8 cellular contexts compared by ENCODE assay signal in the genomic region with DNA sequence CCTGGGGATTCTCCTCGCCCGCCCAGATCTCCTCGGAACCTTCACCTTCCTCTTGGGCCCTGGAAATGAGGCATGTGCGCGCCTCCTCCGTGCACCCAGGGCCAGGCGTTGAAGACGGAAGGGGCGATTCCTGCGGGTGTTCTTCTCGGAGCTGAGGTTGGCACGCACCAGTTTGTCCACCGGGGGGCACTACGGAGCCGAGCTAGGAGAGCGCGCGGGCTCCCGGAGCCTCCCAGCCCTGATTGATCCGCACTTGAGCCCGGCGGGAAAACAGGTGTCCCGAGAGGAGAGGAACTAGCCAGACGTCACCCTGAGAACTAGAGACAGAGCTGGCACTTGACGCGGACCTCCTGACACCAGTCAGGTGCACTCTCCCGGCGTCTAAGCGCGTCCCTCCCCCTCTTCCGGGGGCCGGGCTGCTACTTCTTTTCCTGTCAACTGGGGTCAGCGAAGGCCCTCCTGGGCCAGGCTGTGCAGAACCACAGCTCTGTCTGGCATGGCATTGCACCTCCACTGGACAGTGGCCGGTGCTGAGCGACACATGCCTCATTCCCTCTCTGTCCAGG. TPM values are rescaled to one million over a fixed set of nuclear protein-coding genes. Genes with fewer than 3 reads are reported as not detected.
DNase-seq lines count a peak whose midpoint lies in the region; ATAC-seq and TF ChIP-seq lines count a peak whose summit lies in the region.

No MANE protein-coding gene starts in this region.

- H3K27me3 ChIP-seq in HCT116 (ENCODE audit: insufficient read depth, low read length) (no peaks in the 10 kb centered on the region), iPS DF 6.9 (ENCODE audit: control insufficient read depth, insufficient read depth, low read length) (no peaks in the 10 kb centered on the region)

- CTCF ChIA-PET in HCT116 (lab: Charles Lee) = interaction anchor here (0.6 to 4.2 kb wide), 24 partner anchors 11 to 394 kb away, joined by 3 to 98 read pairs (median 4); partner anchors contain the start of gene SERINC2

- TF ChIP-seq POLR2A in HCT116 (IDR thresholded peaks at IDR 0.05; ENCODE audit: borderline replicate concordance, extremely low read depth, insufficient read depth, insufficient read length) = no peak

- RAD21 ChIA-PET in HCT116 (lab: Charles Lee; ENCODE audit: low non-redundant PET in 1 of 2, low total read pairs in 2 of 2, uncharacterized antibody in 2 of 2, unreplicated experiment in 2 of 2) = interaction anchor here (1.0 to 1.4 kb wide), 6 partner anchors 27 to 213 kb away, joined by 3 to 10 read pairs (median 4); no protein-coding TSS in a partner anchor

- H3K4me1 ChIP-seq in HCT116 (ENCODE audit: control insufficient read depth in 1 of 2, insufficient read depth in 2 of 2, low read length in 2 of 2) (peaks cover 6 to 50% of the 10 kb centered on the region in 2 experiments; a peak in 2 of 4 replicates), iPS DF 6.9 (ENCODE audit: control insufficient read depth, insufficient read depth, low read length) (peaks cover 2% of the 10 kb centered on the region; the same call in 1 of the 2 replicates)

- H3K4me3 ChIP-seq in HCT116 (replicated peaks in 1 of 2; ENCODE audit: low read depth in 1 of 2, low read length in 2 of 2) = peak overlapping the region; percentile 21 to 45
- peak overlapping the region; percentile 21 for H3K4me3 ChIP-seq in astrocyte of the cerebellum (ENCODE audit: low read depth, low read length)
- H3K4me3 ChIP-seq in iPS DF 6.9 (ENCODE audit: low read length) = peak overlapping the region; percentile 14; the same call in 1 of the 2 replicates
- H3K4me3 ChIP-seq in skeletal muscle cell (ENCODE audit: low read depth, low read length) = peak overlapping the region; percentile 13

- peak overlapping the region; percentile 47 for H3K9ac ChIP-seq in HCT116 (ENCODE audit: low read length)

- TF ChIP-seq CTCF in HCT116 (IDR thresholded peaks at IDR 0.05 in 2 of 3, conservative IDR thresholded peaks at IDR 0.05 in 1 of 3; ENCODE audit: borderline replicate concordance in 1 of 3, insufficient read depth in 1 of 3, low read depth in 2 of 3, low read length in 2 of 3) (peak; percentile 81 to 94 (median 88)), astrocyte of the cerebellum (IDR thresholded peaks at IDR 0.05; ENCODE audit: low read depth, low read length, missing control alignments) (peak; percentile 93)

- DNase-seq in Daoy (ENCODE audit: low read depth) (peak; percentile 88), HCT116 (ENCODE audit: low read depth, low spot score) (peak; percentile 71), NCI-H187 treated with DMSO at 0.1 percent for 48 hours (lab: John Stamatoyannopoulos, UW) (peak; percentile 62), T-helper 9 cell (peak; percentile 72), astrocyte of the cerebellum (ENCODE audit: low read depth) (no peak), iPS DF 6.9 (ENCODE audit: low read depth, low spot score) (no peak), skeletal muscle cell (ENCODE audit: low read depth) (no peak)

- WGBS in iPS DF 6.9 (ENCODE audit: insufficient coverage, insufficient read length) = no CpG with 5 or more reads among the region's 35 CpGs

- POLR2A ChIA-PET in HCT116 (lab: Charles Lee) = interaction anchor here (1.0 to 1.6 kb wide), 3 partner anchors 24 to 222 kb away, joined by 3 to 7 read pairs (median 4); no protein-coding TSS in a partner anchor

- TF ChIP-seq RAD21 in HCT116 (IDR thresholded peaks at IDR 0.05; ENCODE audit: low read depth) = peak; percentile 89

- BruUV-seq in HCT116 (replicated peaks; lab: Mats Ljungman, UMichigan) = no TSS peak

- H2AFZ ChIP-seq in HCT116 (ENCODE audit: low read depth, low read length, poor library complexity, severe bottlenecking) = peak overlapping the region; percentile 91

- in situ Hi-C loops in astrocyte of the cerebellum (cut with HindIII; ENCODE audit: low sequenced_read_pairs) = no loop called here

- no peaks in the 10 kb centered on the region for H3K79me2 ChIP-seq in HCT116 (ENCODE audit: insufficient read depth, low read length)

- no peaks in the 10 kb centered on the region for H4K20me1 ChIP-seq in HCT116 (ENCODE audit: insufficient read depth)

- ATAC-seq in HCT116 (peak; percentile 85), GM18520 (IDR thresholded peaks at IDR 0.05; ENCODE audit: unreplicated experiment) (no peak)

- H3K27ac ChIP-seq in HCT116 (ENCODE audit: low read depth, low read length) (no peak overlapping the region), iPS DF 6.9 (ENCODE audit: low read length) (no peak overlapping the region)

- intact Hi-C loops in HCT116 (cut with micrococcal nuclease) = loop anchor here (1.0 kb wide), 1 partner anchor 28 kb away; no protein-coding TSS in a partner anchor

- H3K9me2 ChIP-seq in HCT116 (ENCODE audit: insufficient read depth) = no peaks in the 10 kb centered on the region

- H3K4me2 ChIP-seq in HCT116 (ENCODE audit: low read length) = peak overlapping the region; percentile 83

- H3K9me3 ChIP-seq in HCT116 (ENCODE audit: control insufficient read depth in 1 of 2, insufficient read depth in 1 of 2, low read depth in 1 of 2, low read length in 2 of 2) (no peaks in the 10 kb centered on the region), iPS DF 6.9 (ENCODE audit: control insufficient read depth, insufficient read depth, low read length) (no peaks in the 10 kb centered on the region)

- H3K36me3 ChIP-seq in HCT116 (ENCODE audit: control insufficient read depth in 1 of 2, insufficient read depth in 2 of 2, low read length in 2 of 2) (no peaks in the 10 kb centered on the region), iPS DF 6.9 (ENCODE audit: control insufficient read depth, insufficient read depth, low read length) (no peaks in the 10 kb centered on the region)

TF ChIP-seq in HCT116, 20 proteins besides CTCF, POLR2A, EP300 and RAD21:
- TF ChIP-seq REST (IDR thresholded peaks at IDR 0.05; ENCODE audit: low read depth) (no peak), POLR2AphosphoS5 (IDR thresholded peaks at IDR 0.05; ENCODE audit: low read depth, low read length) (peak; percentile 23; the same call in 1 of the 2 replicates)
- TF ChIP-seq, protein P1, sequence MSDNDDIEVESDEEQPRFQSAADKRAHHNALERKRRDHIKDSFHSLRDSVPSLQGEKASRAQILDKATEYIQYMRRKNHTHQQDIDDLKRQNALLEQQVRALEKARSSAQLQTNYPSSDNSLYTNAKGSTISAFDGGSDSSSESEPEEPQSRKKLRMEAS (IDR thresholded peaks at IDR 0.05) = peak; percentile 82

RNA-seq across cellular contexts. Expression of gene SERINC2, which starts 18.3 kb away (rescaled TPM):
- total RNA-seq in Daoy (2014; rRNA removed; shearing (Covaris generic)) = 3.2 and 4.1 TPM in 2 replicates
- 50.1 TPM for total RNA-seq in HCT116 (2021; ENCODE audit: unreplicated experiment)
- polyA plus RNA-seq in HCT116 (2012) = 90.0 and 93.0 TPM in 2 replicates

RNA-seq across cellular contexts. Expression of gene FABP3, which starts 21.8 kb away (rescaled TPM):
- total RNA-seq in Daoy (2014; rRNA removed; shearing (Covaris generic)) = not detected in 2 replicates
- total RNA-seq in HCT116 (2021; ENCODE audit: unreplicated experiment) = not detected
- 0.14 and 0.20 TPM in 2 replicates for polyA plus RNA-seq in HCT116 (2012)

Comparison
In these comparisons a context has a peak if more than half of its experiments do, and no peak if none do; other contexts are left out.
1. DNase-seq: peak in Daoy (single experiment), HCT116 (single experiment), NCI-H187 treated with DMSO at 0.1 percent for 48 hours (single experiment) and T-helper 9 cell (single experiment); none in astrocyte of the cerebellum (single experiment), iPS DF 6.9 (single experiment) and skeletal muscle cell (single experiment).
2. Peak in every context shown above with its lines, with median percentiles within 50 percentile points of each other: H3K4me3 ChIP-seq.